ENCODE assay signal across 1 cellular context in genomic region chr18:44594779-44595467, GRCh38.
TF ChIP-seq lines count a peak whose summit lies in the region.

No MANE protein-coding gene starts in this region.

TF ChIP-seq in H1, 55 proteins besides CTCF, POLR2A, EP300 and RAD21 (continued from another document):
- TF ChIP-seq RNF2 (IDR thresholded peaks at IDR 0.05; ENCODE audit: borderline replicate concordance, low read depth, low read length, missing control alignments, poor library complexity, severe bottlenecking), result no peak
